ENCODE assay signal across 26 cellular contexts in the genomic region with DNA sequence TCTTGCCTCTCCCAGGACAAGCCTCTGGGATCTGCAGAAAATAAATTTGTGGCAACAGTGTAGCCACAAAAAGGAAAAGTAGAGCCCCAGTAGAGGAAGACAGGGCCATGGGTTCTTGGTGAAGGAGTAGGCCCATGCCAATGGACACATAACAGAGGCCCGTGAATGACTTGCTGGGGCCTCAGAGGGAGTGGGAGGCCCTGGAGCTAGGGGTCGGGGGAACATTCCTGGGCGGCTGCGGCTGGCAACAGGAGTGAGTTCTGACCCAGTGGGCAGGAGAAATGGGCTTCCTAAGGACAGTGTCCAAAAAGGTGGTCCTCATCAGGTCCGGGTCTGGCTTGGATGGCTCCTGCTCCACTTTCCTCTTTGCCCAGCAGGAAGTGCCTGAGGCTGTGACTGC.
"Had no signal": no experiment of that assay in that cellular context is flagged by ENCODE, and none has a peak within 500 bp of the region (broad histone marks: within the 10 kb centered on the region; RNA-seq: fewer than 3 reads in every experiment).

No MANE protein-coding gene starts in this region.

- H3K4me1 ChIP-seq: SJSA1 had no signal

- H3K36me3 ChIP-seq: MG63, SJSA1 had no signal

- H3K27me3 ChIP-seq: MG63, SJSA1 had no signal

- H3K9me3 ChIP-seq: MG63, SJSA1 had no signal

- H3K4me3 ChIP-seq: MG63, SJSA1, SK-N-MC had no signal

- DNase-seq: IMR-90, Karpas-422, KG1, MG63, NCI-H1048, NCI-H1105, NCI-H1417, NCI-H1436 treated with DMSO at 0.1 percent for 48 hours, NCI-H187, NCI-H2029, NCI-H2081 treated with DMSO at 0.1 percent for 48 hours, NCI-H2171, NCI-H226, NCI-H510A, NCI-H524 treated with DMSO at 0.1 percent for 48 hours, NCI-H69, NCI-H774, Right ventricle myocardium superior, RPMI8226, SIG-M5 had no signal

- H3K27ac ChIP-seq: HL-60, SJSA1, SK-N-MC had no signal

- FAIRE-seq: HepG2, HTR-8/SVneo, RCC 7860 had no signal
